ENCODE assay signal across 8 cellular contexts in the genomic region with DNA sequence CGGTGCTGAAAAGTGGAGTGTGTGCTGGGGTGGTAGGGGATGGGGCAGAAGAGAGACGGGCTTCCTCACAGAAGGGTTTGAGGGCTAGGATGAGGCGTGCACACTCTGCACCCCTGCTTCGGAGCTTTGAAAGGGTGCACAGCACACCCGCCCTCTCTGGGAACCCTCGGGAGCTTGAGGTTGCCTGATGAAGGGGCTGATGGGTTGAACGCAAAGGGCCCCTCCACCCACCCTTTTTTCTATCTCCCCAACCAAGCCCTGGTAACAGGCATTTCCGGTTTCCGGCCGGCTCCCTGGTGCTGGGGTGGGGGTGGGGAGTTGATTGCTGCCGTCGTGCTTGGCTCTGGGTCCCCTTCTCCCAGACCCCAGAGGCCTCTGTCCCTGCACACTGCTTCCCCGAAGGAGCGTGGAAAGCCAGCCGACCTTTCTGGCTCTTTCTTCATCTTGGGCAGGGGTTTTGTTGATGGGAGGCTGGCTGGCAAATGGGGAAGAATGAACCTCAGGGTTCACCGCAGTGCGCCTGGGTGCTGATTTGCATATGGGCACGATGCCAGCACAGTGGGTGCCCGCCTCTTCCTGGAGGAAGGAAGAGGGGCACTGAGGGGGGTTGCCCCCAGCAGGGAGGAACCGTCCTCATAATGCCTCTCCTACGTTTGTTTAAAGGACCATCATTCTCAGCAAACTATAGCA. TPM values are rescaled to one million over a fixed set of nuclear protein-coding genes. Genes with fewer than 3 reads are reported as not detected.
A peak's percentile ranks its signal among the peaks of the same experiment; 100 is the strongest.
DNase-seq lines count a peak whose midpoint lies in the region; ATAC-seq and TF ChIP-seq lines count a peak whose summit lies in the region.

No MANE protein-coding gene starts in this region.

- ATAC-seq in GM18511 (IDR thresholded peaks at IDR 0.05; ENCODE audit: unreplicated experiment) (peak; percentile 59), T-cell (replicated peaks in 1 of 4) (peak; percentile 73 to 88 (median 84))
- peak; percentile 79 for ATAC-seq in activated naive CD8-positive, alpha-beta T cell treated with anti-CD3 and anti-CD28 coated beads, Interleukin-2, amount 50 U/mL, for 24 hours

- no peak overlapping the region for H3K27ac ChIP-seq in WERI-Rb-1

- POLR2A ChIA-PET in T-cell (lab: Charles Lee), result interaction anchor here (1.1 to 1.4 kb wide), 2 partner anchors 28 to 29 kb away, joined by 3 read pairs; partner anchors contain the start of gene VAV1 (in 1 of the 2)

- H3K4me3 Mint-ChIP-seq in T-cell, result peak overlapping the region; percentile 75 to 87 (median 84)
- H3K4me3 Mint-ChIP-seq in activated naive CD8-positive, alpha-beta T cell treated with anti-CD3 and anti-CD28 coated beads, Interleukin-2, amount 50 U/mL, for 24 hours, result peak overlapping the region; percentile 89

- H3K27me3 Mint-ChIP-seq in T-cell, result no peaks in the 10 kb centered on the region
- H3K27me3 Mint-ChIP-seq in activated naive CD8-positive, alpha-beta T cell treated with anti-CD3 and anti-CD28 coated beads, Interleukin-2, amount 50 U/mL, for 24 hours, result peaks cover 2% of the 10 kb centered on the region

- DNase-seq in HK-2 (ENCODE audit: unreplicated experiment) (peak; percentile 88), T-cell (peak; percentile 68 to 87 (median 77)), iris pigment epithelial cell (ENCODE audit: low read depth) (peak; percentile 22), D341Med (ENCODE audit: low spot score) (no peak), WERI-Rb-1 (no peak)
- peak; percentile 90 for DNase-seq in activated naive CD8-positive, alpha-beta T cell treated with anti-CD3 and anti-CD28 coated beads, Interleukin-2, amount 50 U/mL, for 24 hours
- DNase-seq in stimulated activated CD4-positive, alpha-beta T cell treated with anti-CD3 and anti-CD28 coated beads, Interleukin-2, amount 100 ng/mL, for 48 hours, result peak; percentile 73 to 80

- peak overlapping the region; percentile 94 to 98 for H3K27ac Mint-ChIP-seq in T-cell
- peak overlapping the region; percentile 99 for H3K27ac Mint-ChIP-seq in activated naive CD8-positive, alpha-beta T cell treated with anti-CD3 and anti-CD28 coated beads, Interleukin-2, amount 50 U/mL, for 24 hours

- no peaks in the 10 kb centered on the region for H3K9me3 Mint-ChIP-seq in T-cell
- no peaks in the 10 kb centered on the region for H3K9me3 Mint-ChIP-seq in activated naive CD8-positive, alpha-beta T cell treated with anti-CD3 and anti-CD28 coated beads, Interleukin-2, amount 50 U/mL, for 24 hours

- no peak for TF ChIP-seq CTCF in WERI-Rb-1 (IDR thresholded peaks at IDR 0.05; ENCODE audit: low read depth, low read length)

- H3K4me3 ChIP-seq in WERI-Rb-1 (ENCODE audit: low read depth, low read length), result no peak overlapping the region

- CTCF ChIA-PET in T-cell (lab: Charles Lee), result interaction anchor here in 1 of 2 donors (0.6 to 1.0 kb wide), 4 partner anchors 10 to 141 kb away, joined by 3 to 4 read pairs (median 4); partner anchors contain the start of gene GPR108

- peaks cover 62 to 71% (median 68%) of the 10 kb centered on the region in 3 donors for H3K4me1 Mint-ChIP-seq in T-cell
- peaks cover 70% of the 10 kb centered on the region for H3K4me1 Mint-ChIP-seq in activated naive CD8-positive, alpha-beta T cell treated with anti-CD3 and anti-CD28 coated beads, Interleukin-2, amount 50 U/mL, for 24 hours

- H3K27me3 ChIP-seq in WERI-Rb-1 (ENCODE audit: insufficient read depth, low read depth, severe bottlenecking), result peaks cover 62% of the 10 kb centered on the region

- no peaks in the 10 kb centered on the region for H3K36me3 ChIP-seq in WERI-Rb-1

- H3K36me3 Mint-ChIP-seq in T-cell, result peaks cover 2% of the 10 kb centered on the region
- peaks cover 17% of the 10 kb centered on the region for H3K36me3 Mint-ChIP-seq in activated naive CD8-positive, alpha-beta T cell treated with anti-CD3 and anti-CD28 coated beads, Interleukin-2, amount 50 U/mL, for 24 hours (ENCODE audit: low read depth)

- peaks cover 14% of the 10 kb centered on the region for H3K9me3 ChIP-seq in WERI-Rb-1 (ENCODE audit: severe bottlenecking)

RNA-seq across cellular contexts. Expression of gene VAV1, which starts 29.0 kb away (rescaled TPM):
- 100 to 1,000 TPM in 2 of 5 donors, 10 to 100 TPM in 3; 82.5 to 114 (median 92.2) TPM for total RNA-seq in T-cell

RNA-seq across cellular contexts. Expression of gene SH2D3A, which starts 34.3 kb away (rescaled TPM):
- 10 to 100 TPM; 61.7 to 83.7 (median 73.6) TPM for total RNA-seq in T-cell

Comparison
In these comparisons a context has a peak if more than half of its experiments do, and no peak if none do; other contexts are left out.
1. DNase-seq: peak in HK-2 (single experiment), T-cell (34 of 34), activated naive CD8-positive, alpha-beta T cell treated with anti-CD3 and anti-CD28 coated beads, Interleukin-2, amount 50 U/mL, for 24 hours (single experiment), iris pigment epithelial cell (single experiment) and stimulated activated CD4-positive, alpha-beta T cell treated with anti-CD3 and anti-CD28 coated beads, Interleukin-2, amount 100 ng/mL, for 48 hours (2 of 2); none in D341Med (single experiment) and WERI-Rb-1 (single experiment).
2. Peak in every context shown above with its lines, with median percentiles within 50 percentile points of each other: ATAC-seq.